8 cellular contexts compared by ENCODE assay signal in the genomic region with DNA sequence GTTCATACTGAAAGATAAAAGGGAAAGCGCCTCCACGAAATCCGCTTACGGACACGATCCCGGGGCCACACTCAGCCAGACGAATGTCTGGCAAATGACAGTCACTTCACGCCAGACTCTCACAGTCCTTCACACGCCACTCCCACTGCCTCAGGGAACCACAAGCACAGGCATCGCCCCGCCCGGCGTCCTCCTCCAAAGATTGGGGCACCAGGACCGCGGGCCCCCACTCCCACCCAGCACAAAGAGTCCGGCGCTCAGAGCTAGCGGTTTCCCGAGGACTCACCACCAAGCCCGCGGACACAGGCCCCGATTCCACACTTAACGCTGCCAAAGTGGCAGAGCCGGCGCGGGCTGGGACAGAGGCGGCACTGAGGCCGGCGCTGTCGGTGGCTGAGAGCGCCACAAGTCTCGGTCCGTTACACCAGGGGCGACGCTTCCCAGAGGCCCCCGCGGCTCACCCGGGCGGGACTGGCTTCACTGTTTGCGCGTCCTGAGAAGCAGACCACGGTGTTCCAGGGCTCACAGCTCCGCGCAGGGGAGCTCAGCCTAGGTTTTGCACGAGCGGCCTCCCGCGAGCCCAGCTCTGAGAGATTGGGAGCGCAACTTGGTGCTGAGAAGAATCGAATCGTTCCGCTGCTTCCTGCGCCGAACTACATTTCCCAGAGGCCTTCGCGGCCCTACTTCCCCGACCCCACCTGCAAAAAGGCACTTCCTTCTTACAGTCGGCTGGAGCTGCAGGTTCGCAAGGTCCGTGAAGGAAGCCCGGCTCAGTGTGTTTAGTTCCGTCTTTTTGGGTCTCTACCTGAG.
DNase-seq lines count a peak whose midpoint lies in the region; ATAC-seq lines count a peak whose summit lies in the region.

Gene ZNF569, minus strand, starts transcription at position 647 of the 810 bp plus-strand sequence. CDS start 22,523 bp downstream, outside the sequence.

- DNase-seq in AG08395 (ENCODE audit: low spot score) (peak; percentile 80), NCI-H446 (lab: John Stamatoyannopoulos, UW) (peak; percentile 73 to 87), kidney tubule cell (ENCODE audit: low spot score) (peak; percentile 94)
- peak; percentile 84 to 86 for DNase-seq in activated CD4-positive, alpha-beta T cell treated with anti-CD3 and anti-CD28 coated beads for 4 hours
- DNase-seq in stimulated activated CD4-positive, alpha-beta T cell treated with anti-CD3 and anti-CD28 coated beads, Interleukin-1b, Interleukin-23, amount 100 ng/mL, for 1 hour (ENCODE audit: low read depth in 2 of 2), result peak; percentile 68 to 69

- ATAC-seq in GM18909 (IDR thresholded peaks at IDR 0.05; ENCODE audit: poor library complexity, unreplicated experiment) (peak; percentile 69), HG03175 (IDR thresholded peaks at IDR 0.05; ENCODE audit: unreplicated experiment) (peak; percentile 62)

- peak within 1 kb of the TSS; percentile 89 for H3K27ac ChIP-seq in cingulate gyrus (ENCODE audit: low read depth, low read length)

Comparison
In these comparisons a context has a peak if more than half of its experiments do, and no peak if none do; other contexts are left out.
1. Peak in every context shown above with its lines: DNase-seq, ATAC-seq and H3K27ac ChIP-seq.